15 cellular contexts compared by ENCODE assay signal in the genomic region with DNA sequence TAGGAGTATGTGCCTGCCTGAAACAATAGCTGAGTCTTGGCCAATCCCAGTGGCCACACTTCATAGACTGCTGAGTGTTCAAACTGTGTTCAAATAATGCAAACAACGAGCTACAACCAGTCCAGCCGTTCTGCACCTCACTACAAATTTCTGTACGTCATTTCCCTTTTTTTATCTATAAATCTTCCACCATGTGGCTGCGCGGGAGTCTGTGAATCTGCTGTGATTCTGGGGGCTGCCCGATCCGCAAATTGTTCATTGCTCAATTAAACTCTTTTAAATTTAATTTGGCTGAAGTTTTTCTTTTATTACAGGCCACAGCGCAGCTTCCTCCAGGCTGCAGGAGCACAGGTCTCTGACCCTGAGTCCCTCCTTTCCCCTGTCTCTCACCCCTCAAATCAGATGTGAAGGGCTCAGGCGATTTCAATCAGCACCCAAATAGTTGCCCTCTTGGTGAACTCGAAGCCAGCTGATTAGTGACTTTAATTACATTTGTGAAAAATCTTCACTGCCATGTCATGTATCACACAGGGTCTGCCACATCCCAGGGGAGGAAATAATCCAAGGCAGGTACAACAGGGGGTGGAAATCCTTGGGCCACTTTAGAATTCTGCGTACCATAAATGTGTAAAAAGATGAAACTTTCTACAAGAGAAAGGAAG.
"Had no signal": no experiment of that assay in that cellular context is flagged by ENCODE, and none has a peak within 500 bp of the region (broad histone marks: within the 10 kb centered on the region; RNA-seq: fewer than 3 reads in every experiment).

No MANE protein-coding gene starts in this region.

- ATAC-seq: activated CD4-positive, CD25-positive, alpha-beta regulatory T cell treated with anti-CD3 and anti-CD28 coated beads, Interleukin-2, amount 50 U/mL, for 24 hours; left ventricle myocardium superior; naive thymus-derived CD8-positive, alpha-beta T cell; stimulated activated naive B cell treated with anti-CD40 and anti-IgM and Interleukin-4, amounts not matched to agents 10 μg/mL and 1 μg/mL and 100 μg/mL, for 72 hours had no signal

- H3K27ac Mint-ChIP-seq: stimulated activated naive B cell treated with anti-CD40 and anti-IgM and Interleukin-4, amounts not matched to agents 10 μg/mL and 1 μg/mL and 100 μg/mL, for 72 hours; T-helper 2 cell treated with Interferon-gamma antibody and Interleukin-4, amounts not matched to agents 5 μg/mL and 100 μg/mL, for 36 hours had no signal

- H3K27ac ChIP-seq: dorsolateral prefrontal cortex, tibial nerve had no signal

- H3K4me3 ChIP-seq: dorsolateral prefrontal cortex, tibial nerve had no signal

- H3K4me3 Mint-ChIP-seq: naive thymus-derived CD8-positive, alpha-beta T cell; stimulated activated naive B cell treated with anti-CD40 and anti-IgM and Interleukin-4, amounts not matched to agents 10 μg/mL and 1 μg/mL and 100 μg/mL, for 72 hours; T-helper 2 cell treated with Interferon-gamma antibody and Interleukin-4, amounts not matched to agents 5 μg/mL and 100 μg/mL, for 36 hours had no signal

- H3K36me3 ChIP-seq: tibial nerve had no signal

- H3K27me3 ChIP-seq: dorsolateral prefrontal cortex, tibial nerve had no signal

- DNase-seq: activated CD4-positive, alpha-beta T cell treated with anti-CD3 and anti-CD28 coated beads, Interleukin-2, amount 50 U/mL, for 4 hours; activated naive CD4-positive, alpha-beta T cell; anterior cingulate cortex; cerebellar nuclear complex; dorsolateral prefrontal cortex; kidney; left ventricle myocardium superior; mesenchymal stem cell; naive thymus-derived CD8-positive, alpha-beta T cell; posterior cingulate gyrus; stimulated activated CD4-positive, alpha-beta T cell treated with anti-CD3 and anti-CD28 coated beads, Interleukin-2, amount 100 ng/mL, for 48 hours; stimulated activated naive B cell treated with anti-CD40 and anti-IgM and Interleukin-4, amounts not matched to agents 10 μg/mL and 1 μg/mL and 100 μg/mL, for 72 hours had no signal
